In the genomic region with DNA sequence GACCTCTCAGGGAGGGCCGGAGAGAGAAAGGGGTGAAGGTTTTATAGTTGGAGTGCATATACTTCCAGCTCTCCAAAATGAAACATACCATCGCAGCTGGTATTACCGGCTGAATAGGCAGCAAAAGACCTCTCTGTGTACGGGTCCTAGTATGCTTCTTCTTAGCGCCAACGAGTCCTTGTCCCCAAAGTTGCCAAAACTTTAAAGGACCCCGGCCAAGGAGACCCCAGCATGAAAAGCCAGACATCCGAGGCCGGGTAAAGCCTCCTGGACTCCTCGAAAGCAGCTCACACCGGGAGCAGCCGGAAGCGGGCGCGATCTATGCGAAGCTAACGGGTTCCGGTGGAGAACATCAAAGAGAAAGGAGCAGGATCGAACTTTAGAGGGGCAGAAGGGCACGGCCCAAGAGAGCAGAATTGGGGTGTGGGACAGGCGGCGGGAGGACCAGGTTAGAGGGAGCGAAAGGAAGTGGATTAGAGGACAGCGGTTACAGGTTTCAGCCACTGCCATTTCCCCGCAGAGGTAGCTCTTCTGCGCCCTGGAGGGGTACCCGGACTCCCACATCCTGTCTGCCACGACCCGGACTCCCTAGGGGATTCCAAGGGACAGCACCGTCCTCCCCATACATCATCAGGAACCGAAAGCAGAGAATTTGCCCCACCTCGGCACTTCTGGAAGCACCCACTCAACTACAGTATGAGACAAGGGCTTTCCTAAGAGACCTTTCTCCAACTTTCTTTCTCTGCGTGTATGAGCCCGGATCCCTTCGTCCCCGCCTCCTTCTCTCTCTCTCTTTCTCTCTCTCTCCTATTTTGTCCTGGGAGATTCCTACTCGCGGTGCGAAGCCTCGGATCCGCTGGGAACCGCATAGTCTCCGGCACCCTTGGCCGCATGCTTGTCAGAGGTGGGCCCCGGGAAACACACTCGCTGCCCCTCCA, we compare ENCODE assay signal across 8 cellular contexts. TPM values are rescaled to one million over a fixed set of nuclear protein-coding genes. Genes with fewer than 3 reads are reported as not detected.
DNase-seq lines count a peak whose midpoint lies in the region; ATAC-seq and TF ChIP-seq lines count a peak whose summit lies in the region.

No MANE protein-coding gene starts in this region.

- H3K9me3 Mint-ChIP-seq in GM23338 (0 out of 3 replicates have a peak, but pooled peaks cover 2% of the 10 kb centered on the region), osteocyte (ENCODE audit: unreplicated experiment) (no peaks in the 10 kb centered on the region)

- no peaks in the 10 kb centered on the region for H3K9me2 ChIP-seq in GM23338 (ENCODE audit: insufficient read depth)

- H3K27ac ChIP-seq in GM23338 (ENCODE audit: low read depth) (no peak overlapping the region), SJSA1 (no peak overlapping the region)

- H4K20me1 ChIP-seq in GM23338 (replicated peaks; ENCODE audit: insufficient read depth), result peaks cover 14% of the 10 kb centered on the region; the same call in 1 of the 2 replicates

- H2AFZ ChIP-seq in GM23338, result peak overlapping the region; percentile 49

- H3K36me3 ChIP-seq in GM23338 (ENCODE audit: insufficient read depth) (no peaks in the 10 kb centered on the region), SJSA1 (no peaks in the 10 kb centered on the region)

- peaks cover 100% of the 10 kb centered on the region for H3K27me3 ChIP-seq in GM23338 (ENCODE audit: insufficient read depth)
- peaks cover 44% of the 10 kb centered on the region for H3K27me3 ChIP-seq in SJSA1 (replicated peaks)

- peak overlapping the region; percentile 88 for H3K4me2 ChIP-seq in GM23338

- H3K27me3 Mint-ChIP-seq in GM23338 (ENCODE audit: insufficient read depth, low read depth, poor library complexity), result peaks cover 85% of the 10 kb centered on the region
- peaks cover 88% of the 10 kb centered on the region for H3K27me3 Mint-ChIP-seq in osteocyte (ENCODE audit: unreplicated experiment)

- H3K79me2 ChIP-seq in GM23338 (replicated peaks; ENCODE audit: insufficient read depth), result no peaks in the 10 kb centered on the region

- H3K4me3 ChIP-seq in GM23338, result peak overlapping the region; percentile 75
- peak overlapping the region; percentile 40 for H3K4me3 ChIP-seq in SJSA1

- H3K4me1 Mint-ChIP-seq in GM23338, result peaks cover 33% of the 10 kb centered on the region
- peaks cover 19% of the 10 kb centered on the region for H3K4me1 Mint-ChIP-seq in osteocyte (ENCODE audit: unreplicated experiment)

- no peak overlapping the region for H3K27ac Mint-ChIP-seq in GM23338
- H3K27ac Mint-ChIP-seq in osteocyte (ENCODE audit: unreplicated experiment), result no peak overlapping the region

- H3K4me3 Mint-ChIP-seq in GM23338, result peak overlapping the region; percentile 80
- peak overlapping the region; percentile 75 for H3K4me3 Mint-ChIP-seq in osteocyte (ENCODE audit: unreplicated experiment)

- TF ChIP-seq CTCF in GM23338 (conservative IDR thresholded peaks at IDR 0.05; ENCODE audit: low read depth in 2 of 2) (no peak), osteocyte (IDR thresholded peaks at IDR 0.05) (no peak)

- H3K36me3 Mint-ChIP-seq in GM23338 (ENCODE audit: low read depth) (no peaks in the 10 kb centered on the region), osteocyte (ENCODE audit: unreplicated experiment) (no peaks in the 10 kb centered on the region)

- ATAC-seq in GM23338, result peak; percentile 27

- H3K4me1 ChIP-seq in GM23338 (ENCODE audit: insufficient read depth), result peaks cover 44% of the 10 kb centered on the region
- H3K4me1 ChIP-seq in SJSA1 (replicated peaks), result peaks cover 6% of the 10 kb centered on the region

- no peaks in the 10 kb centered on the region for H3K9me3 ChIP-seq in SJSA1 (replicated peaks)

- DNase-seq in EH (ENCODE audit: low read depth), result peak; percentile 23
- peak; percentile 59 for DNase-seq in GM23338 (ENCODE audit: low spot score)
- DNase-seq in SJSA1 (ENCODE audit: low read depth in 1 of 2, low spot score in 2 of 2), result peak in 1 of 2 experiments; percentile 66
- peak; percentile 15 for DNase-seq in fibroblast of peridontal ligament (ENCODE audit: extremely low read depth)
- DNase-seq in osteocyte (ENCODE audit: extremely low spot score, unreplicated experiment), result no peak
- DNase-seq in SIG-M5 (lab: John Stamatoyannopoulos, UW), result no peak
- DNase-seq in NCI-H345 treated with DMSO at 0.1 percent for 48 hours (lab: John Stamatoyannopoulos, UW; ENCODE audit: unreplicated experiment), result no peak
- no peak for DNase-seq in NCI-H510A treated with DMSO at 0.1 percent for 48 hours (lab: John Stamatoyannopoulos, UW)

- H3F3A ChIP-seq in GM23338 (replicated peaks; ENCODE audit: low read depth), result peaks cover 7% of the 10 kb centered on the region; the same call in 1 of the 2 replicates

TF ChIP-seq in GM23338, 12 proteins besides CTCF, POLR2A, EP300 and RAD21:
- TF ChIP-seq, protein P1, sequence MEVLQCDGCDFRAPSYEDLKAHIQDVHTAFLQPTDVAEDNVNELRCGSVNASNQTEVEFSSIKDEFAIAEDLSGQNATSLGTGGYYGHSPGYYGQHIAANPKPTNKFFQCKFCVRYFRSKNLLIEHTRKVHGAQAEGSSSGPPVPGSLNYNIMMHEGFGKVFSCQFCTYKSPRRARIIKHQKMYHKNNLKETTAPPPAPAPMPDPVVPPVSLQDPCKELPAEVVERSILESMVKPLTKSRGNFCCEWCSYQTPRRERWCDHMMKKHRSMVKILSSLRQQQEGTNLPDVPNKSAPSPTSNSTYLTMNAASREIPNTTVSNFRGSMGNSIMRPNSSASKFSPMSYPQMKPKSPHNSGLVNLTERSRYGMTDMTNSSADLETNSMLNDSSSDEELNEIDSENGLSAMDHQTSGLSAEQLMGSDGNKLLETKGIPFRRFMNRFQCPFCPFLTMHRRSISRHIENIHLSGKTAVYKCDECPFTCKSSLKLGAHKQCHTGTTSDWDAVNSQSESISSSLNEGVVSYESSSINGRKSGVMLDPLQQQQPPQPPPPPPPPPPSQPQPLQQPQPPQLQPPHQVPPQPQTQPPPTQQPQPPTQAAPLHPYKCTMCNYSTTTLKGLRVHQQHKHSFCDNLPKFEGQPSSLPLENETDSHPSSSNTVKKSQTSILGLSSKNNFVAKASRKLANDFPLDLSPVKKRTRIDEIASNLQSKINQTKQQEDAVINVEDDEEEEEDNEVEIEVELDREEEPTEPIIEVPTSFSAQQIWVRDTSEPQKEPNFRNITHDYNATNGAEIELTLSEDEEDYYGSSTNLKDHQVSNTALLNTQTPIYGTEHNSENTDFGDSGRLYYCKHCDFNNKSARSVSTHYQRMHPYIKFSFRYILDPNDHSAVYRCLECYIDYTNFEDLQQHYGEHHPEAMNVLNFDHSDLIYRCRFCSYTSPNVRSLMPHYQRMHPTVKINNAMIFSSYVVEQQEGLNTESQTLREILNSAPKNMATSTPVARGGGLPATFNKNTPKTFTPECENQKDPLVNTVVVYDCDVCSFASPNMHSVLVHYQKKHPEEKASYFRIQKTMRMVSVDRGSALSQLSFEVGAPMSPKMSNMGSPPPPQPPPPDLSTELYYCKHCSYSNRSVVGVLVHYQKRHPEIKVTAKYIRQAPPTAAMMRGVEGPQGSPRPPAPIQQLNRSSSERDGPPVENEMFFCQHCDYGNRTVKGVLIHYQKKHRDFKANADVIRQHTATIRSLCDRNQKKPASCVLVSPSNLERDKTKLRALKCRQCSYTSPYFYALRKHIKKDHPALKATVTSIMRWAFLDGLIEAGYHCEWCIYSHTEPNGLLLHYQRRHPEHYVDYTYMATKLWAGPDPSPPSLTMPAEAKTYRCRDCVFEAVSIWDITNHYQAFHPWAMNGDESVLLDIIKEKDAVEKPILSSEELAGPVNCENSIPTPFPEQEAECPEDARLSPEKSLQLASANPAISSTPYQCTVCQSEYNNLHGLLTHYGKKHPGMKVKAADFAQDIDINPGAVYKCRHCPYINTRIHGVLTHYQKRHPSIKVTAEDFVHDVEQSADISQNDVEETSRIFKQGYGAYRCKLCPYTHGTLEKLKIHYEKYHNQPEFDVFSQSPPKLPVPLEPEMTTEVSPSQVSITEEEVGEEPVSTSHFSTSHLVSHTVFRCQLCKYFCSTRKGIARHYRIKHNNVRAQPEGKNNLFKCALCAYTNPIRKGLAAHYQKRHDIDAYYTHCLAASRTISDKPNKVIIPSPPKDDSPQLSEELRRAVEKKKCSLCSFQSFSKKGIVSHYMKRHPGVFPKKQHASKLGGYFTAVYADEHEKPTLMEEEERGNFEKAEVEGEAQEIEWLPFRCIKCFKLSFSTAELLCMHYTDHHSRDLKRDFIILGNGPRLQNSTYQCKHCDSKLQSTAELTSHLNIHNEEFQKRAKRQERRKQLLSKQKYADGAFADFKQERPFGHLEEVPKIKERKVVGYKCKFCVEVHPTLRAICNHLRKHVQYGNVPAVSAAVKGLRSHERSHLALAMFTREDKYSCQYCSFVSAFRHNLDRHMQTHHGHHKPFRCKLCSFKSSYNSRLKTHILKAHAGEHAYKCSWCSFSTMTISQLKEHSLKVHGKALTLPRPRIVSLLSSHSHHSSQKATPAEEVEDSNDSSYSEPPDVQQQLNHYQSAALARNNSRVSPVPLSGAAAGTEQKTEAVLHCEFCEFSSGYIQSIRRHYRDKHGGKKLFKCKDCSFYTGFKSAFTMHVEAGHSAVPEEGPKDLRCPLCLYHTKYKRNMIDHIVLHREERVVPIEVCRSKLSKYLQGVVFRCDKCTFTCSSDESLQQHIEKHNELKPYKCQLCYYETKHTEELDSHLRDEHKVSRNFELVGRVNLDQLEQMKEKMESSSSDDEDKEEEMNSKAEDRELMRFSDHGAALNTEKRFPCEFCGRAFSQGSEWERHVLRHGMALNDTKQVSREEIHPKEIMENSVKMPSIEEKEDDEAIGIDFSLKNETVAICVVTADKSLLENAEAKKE (CRISPR knock-in tag; IDR thresholded peaks at IDR 0.05), result no peak
- TF ChIP-seq CREB1 (CRISPR knock-in tag; IDR thresholded peaks at IDR 0.05; ENCODE audit: low read depth) (no peak), EZH2phosphoT487 (IDR thresholded peaks at IDR 0.05; ENCODE audit: unreplicated experiment) (peak; percentile 73), EZH2 (IDR thresholded peaks at IDR 0.05; ENCODE audit: low read depth, unreplicated experiment) (peak; percentile 82)

RNA-seq across cellular contexts. Expression of gene VGLL2, which starts 0.6 kb away (rescaled TPM):
- total RNA-seq in GM23338 (2014; rRNA removed; shearing (Covaris generic)), result 0.12 TPM in 1 of 2 replicates, not detected in the other
- polyA plus RNA-seq in GM23338 (2016; fragmentation: Nextera tagmentation; extraction: Ambion mirVana), result not detected in 2 replicates
- 0.05 TPM in 1 of 2 replicates, not detected in the other for total RNA-seq in SJSA1 (2014; rRNA removed; shearing (Covaris generic))
- not detected in 2 replicates for total RNA-seq in osteocyte

Comparison
In these comparisons a context has a peak if more than half of its experiments do, and no peak if none do; other contexts are left out.
1. DNase-seq: peak in EH (single experiment), GM23338 (single experiment) and fibroblast of peridontal ligament (single experiment); none in osteocyte (single experiment), SIG-M5 (single experiment), NCI-H345 treated with DMSO at 0.1 percent for 48 hours (single experiment) and NCI-H510A treated with DMSO at 0.1 percent for 48 hours (single experiment).